10 cellular contexts compared by ENCODE assay signal in the genomic region with DNA sequence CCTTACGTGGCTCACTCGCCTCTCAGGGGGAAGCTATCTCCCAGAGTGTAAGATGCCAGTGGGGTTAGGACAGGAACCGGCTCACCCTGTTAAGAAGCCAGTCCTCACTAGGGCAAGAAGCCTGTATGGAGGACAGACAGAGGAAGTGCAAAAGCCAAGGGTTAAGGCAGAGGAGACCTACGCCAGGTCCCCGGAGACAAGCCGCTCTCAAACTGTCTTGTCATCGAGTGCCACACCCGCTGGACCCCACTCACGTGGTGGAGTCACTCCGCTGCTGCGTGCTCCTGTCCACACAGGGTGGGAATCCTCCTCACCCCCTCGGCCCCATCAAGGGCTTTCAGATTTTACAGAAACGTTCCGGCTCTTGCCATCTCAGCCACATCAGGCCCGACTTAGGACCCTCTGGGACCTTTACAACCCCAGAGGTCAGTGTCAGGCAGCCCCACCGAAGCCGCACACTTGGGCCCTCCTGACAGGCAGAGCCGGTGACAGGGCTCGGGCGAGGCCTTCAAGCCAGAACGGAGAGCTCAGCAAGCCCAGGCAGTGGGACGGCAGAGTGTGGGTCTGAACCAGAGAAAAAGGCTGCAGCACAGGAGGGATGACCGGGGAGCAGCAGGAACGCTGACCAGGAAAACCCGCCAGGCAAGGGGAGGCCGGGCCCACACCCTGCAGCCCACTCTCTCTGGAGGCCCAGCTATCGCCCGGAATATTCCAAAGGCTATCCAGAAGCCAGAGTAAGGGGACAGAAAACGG.
DNase-seq lines count a peak whose midpoint lies in the region; ATAC-seq and TF ChIP-seq lines count a peak whose summit lies in the region.
"Had no signal": no experiment of that assay in that cellular context is flagged by ENCODE, and none has a peak within 500 bp of the region (broad histone marks: within the 10 kb centered on the region; RNA-seq: fewer than 3 reads in every experiment).

No MANE protein-coding gene starts in this region.

- in situ Hi-C loops in KBM-7 (cut with MboI; ENCODE audit: low pct_unique_long_range_greater_than_20kb, low sequenced_read_pairs) = no loop called here

- DNase-seq in HFF-Myc (ENCODE audit: extremely low read depth, low read depth) (no peak), chondrocyte (ENCODE audit: low spot score) (no peak), right lobe of liver (no peak), spleen (peak; percentile 64), NK-92 (lab: John Stamatoyannopoulos, UW; ENCODE audit: unreplicated experiment) (no peak), KBM-7 (no peak)
- no peak for DNase-seq in activated naive CD8-positive, alpha-beta T cell treated with anti-CD3 and anti-CD28 coated beads, Interleukin-2, amount 50 U/mL, for 24 hours
- DNase-seq in activated naive CD4-positive, alpha-beta T cell treated with anti-CD3 and anti-CD28 coated beads, Interleukin-2, amount 50 U/mL, for 16 hours = no peak

- H3K27ac ChIP-seq in right lobe of liver (peak overlapping the region; percentile 44 to 54 (median 47)), spleen (peak overlapping the region; percentile 29 to 78 (median 72))

- 69% methylated on average over 15 of the region's 29 CpGs for WGBS in right lobe of liver (ENCODE audit: insufficient coverage, low coverage, low lambda C conversion rate, missing lambda C conversion rate)
- WGBS in spleen, 5 donors = 82 to 90% (median 88%) methylated on average over 25 to 29 of the region's 29 CpGs

- H3K4me3 Mint-ChIP-seq in chondrocyte (ENCODE audit: unreplicated experiment) = peak overlapping the region; percentile 62
- H3K4me3 Mint-ChIP-seq in activated naive CD8-positive, alpha-beta T cell treated with anti-CD3 and anti-CD28 coated beads, Interleukin-2, amount 50 U/mL, for 24 hours = no peak overlapping the region
- H3K4me3 Mint-ChIP-seq: dendritic cell treated with granulocyte-macrophage colony-stimulating factor and Interleukin-4, amounts not matched to agents 40 ng/mL and 50 ng/mL, for 4 days had no signal

- H3K36me3 ChIP-seq in right lobe of liver (no peaks in the 10 kb centered on the region), spleen (no peaks in the 10 kb centered on the region)

- ATAC-seq in right lobe of liver = peak in 3 of 4 donors; percentile 4 to 24 (median 23)
- no peak for ATAC-seq in activated naive CD8-positive, alpha-beta T cell treated with anti-CD3 and anti-CD28 coated beads, Interleukin-2, amount 50 U/mL, for 24 hours

- H3K4me3 ChIP-seq in HFF-Myc (replicated peaks; ENCODE audit: low read depth, low read length) (peak overlapping the region; percentile 35), right lobe of liver (no peak overlapping the region), spleen (no peak overlapping the region)
- H3K4me3 ChIP-seq: lung had no signal

- H3K27me3 ChIP-seq in right lobe of liver (no peaks in the 10 kb centered on the region), spleen (replicated peaks in 1 of 7) (no peaks in the 10 kb centered on the region)

- TF ChIP-seq CTCF in HFF-Myc (IDR thresholded peaks at IDR 0.05; ENCODE audit: low read depth, low read length, missing control alignments) (no peak), chondrocyte (IDR thresholded peaks at IDR 0.05) (no peak), right lobe of liver (IDR thresholded peaks at IDR 0.05) (no peak), spleen (IDR thresholded peaks at IDR 0.05 in 8 of 11, conservative IDR thresholded peaks at IDR 0.05 in 3 of 11) (no peak)

- H3K36me3 Mint-ChIP-seq in chondrocyte (ENCODE audit: low read depth) = no peaks in the 10 kb centered on the region
- H3K36me3 Mint-ChIP-seq in activated naive CD8-positive, alpha-beta T cell treated with anti-CD3 and anti-CD28 coated beads, Interleukin-2, amount 50 U/mL, for 24 hours (ENCODE audit: low read depth) = peaks cover 4% of the 10 kb centered on the region

- H3K9me3 Mint-ChIP-seq in chondrocyte (ENCODE audit: low read depth) = peaks cover 2% of the 10 kb centered on the region
- no peaks in the 10 kb centered on the region for H3K9me3 Mint-ChIP-seq in activated naive CD8-positive, alpha-beta T cell treated with anti-CD3 and anti-CD28 coated beads, Interleukin-2, amount 50 U/mL, for 24 hours
- H3K9me3 Mint-ChIP-seq: dendritic cell treated with granulocyte-macrophage colony-stimulating factor and Interleukin-4, amounts not matched to agents 40 ng/mL and 50 ng/mL, for 4 days had no signal

- H3K27me3 Mint-ChIP-seq in chondrocyte (ENCODE audit: low read depth) = no peaks in the 10 kb centered on the region
- no peaks in the 10 kb centered on the region for H3K27me3 Mint-ChIP-seq in activated naive CD8-positive, alpha-beta T cell treated with anti-CD3 and anti-CD28 coated beads, Interleukin-2, amount 50 U/mL, for 24 hours
- H3K27me3 Mint-ChIP-seq: dendritic cell treated with granulocyte-macrophage colony-stimulating factor and Interleukin-4, amounts not matched to agents 40 ng/mL and 50 ng/mL, for 4 days had no signal

- H3K9me3 ChIP-seq in right lobe of liver (no peaks in the 10 kb centered on the region), spleen (no peaks in the 10 kb centered on the region)

- peaks cover 70% of the 10 kb centered on the region for H3K4me1 Mint-ChIP-seq in chondrocyte (ENCODE audit: low read depth)
- peaks cover 13% of the 10 kb centered on the region for H3K4me1 Mint-ChIP-seq in activated naive CD8-positive, alpha-beta T cell treated with anti-CD3 and anti-CD28 coated beads, Interleukin-2, amount 50 U/mL, for 24 hours

- peak overlapping the region; percentile 99 for H3K27ac Mint-ChIP-seq in chondrocyte (ENCODE audit: unreplicated experiment)
- no peak overlapping the region for H3K27ac Mint-ChIP-seq in activated naive CD8-positive, alpha-beta T cell treated with anti-CD3 and anti-CD28 coated beads, Interleukin-2, amount 50 U/mL, for 24 hours
- H3K27ac Mint-ChIP-seq: dendritic cell treated with granulocyte-macrophage colony-stimulating factor and Interleukin-4, amounts not matched to agents 40 ng/mL and 50 ng/mL, for 4 days had no signal

- H3K4me1 ChIP-seq in right lobe of liver (no peaks in the 10 kb centered on the region), spleen (peaks cover 3 to 56% (median 33%) of the 10 kb centered on the region in 6 donors)

- TF ChIP-seq POLR2A in right lobe of liver (IDR thresholded peaks at IDR 0.05) (no peak), spleen (IDR thresholded peaks at IDR 0.05) (no peak)

- intact Hi-C loops in right lobe of liver (cut with DNase I) (no loop called here), spleen (cut with DNase I; ENCODE audit: low total_unique reads) (no loop called here)
